Comparison of ENCODE assay signal across 1 cellular context in the genomic region with DNA sequence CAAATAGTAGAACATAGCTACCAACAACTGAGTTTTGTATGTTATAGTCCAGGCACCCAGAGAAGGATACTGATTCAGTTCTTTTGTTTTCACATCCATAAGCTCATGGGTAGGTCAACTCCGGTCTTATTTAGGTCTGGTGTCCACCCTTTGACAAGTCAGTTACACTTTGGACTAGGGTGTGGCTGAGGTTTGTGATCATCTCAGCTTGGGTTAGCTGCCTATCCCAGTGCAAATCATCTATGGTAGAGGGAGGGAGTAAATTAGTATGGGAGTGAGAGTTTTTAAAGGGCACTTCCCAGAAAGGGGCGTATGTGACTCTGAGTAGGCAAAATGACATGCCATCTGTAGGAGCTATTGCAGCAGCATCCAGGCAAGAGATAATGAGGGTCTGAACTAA.
TF ChIP-seq lines count a peak whose summit lies in the region.

No MANE protein-coding gene starts in this region.

TF ChIP-seq in IMR-90, 13 proteins besides CTCF, POLR2A, EP300 and RAD21:
- TF ChIP-seq CEBPB (IDR thresholded peaks at IDR 0.05; ENCODE audit: low read depth, low read length) (no peak), BHLHE40 (IDR thresholded peaks at IDR 0.05; ENCODE audit: low read depth, low read length) (no peak), MAZ (IDR thresholded peaks at IDR 0.05; ENCODE audit: borderline replicate concordance, low read depth, low read length) (no peak), CHD1 (IDR thresholded peaks at IDR 0.05; ENCODE audit: low read depth, low read length) (no peak), SMC3 (IDR thresholded peaks at IDR 0.05; ENCODE audit: low read depth, low read length) (no peak)
- TF ChIP-seq, protein P1, sequence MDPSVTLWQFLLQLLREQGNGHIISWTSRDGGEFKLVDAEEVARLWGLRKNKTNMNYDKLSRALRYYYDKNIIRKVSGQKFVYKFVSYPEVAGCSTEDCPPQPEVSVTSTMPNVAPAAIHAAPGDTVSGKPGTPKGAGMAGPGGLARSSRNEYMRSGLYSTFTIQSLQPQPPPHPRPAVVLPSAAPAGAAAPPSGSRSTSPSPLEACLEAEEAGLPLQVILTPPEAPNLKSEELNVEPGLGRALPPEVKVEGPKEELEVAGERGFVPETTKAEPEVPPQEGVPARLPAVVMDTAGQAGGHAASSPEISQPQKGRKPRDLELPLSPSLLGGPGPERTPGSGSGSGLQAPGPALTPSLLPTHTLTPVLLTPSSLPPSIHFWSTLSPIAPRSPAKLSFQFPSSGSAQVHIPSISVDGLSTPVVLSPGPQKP (IDR thresholded peaks at IDR 0.05; ENCODE audit: borderline replicate concordance, low read depth, low read length), result no peak
